In genomic region chr9:112218908-112219307, GRCh38 we compare ENCODE assay signal across 10 cellular contexts. TPM values are rescaled to one million over a fixed set of nuclear protein-coding genes. Genes with fewer than 3 reads are reported as not detected.
A peak's percentile ranks its signal among the peaks of the same experiment; 100 is the strongest.
DNase-seq lines count a peak whose midpoint lies in the region; ATAC-seq and TF ChIP-seq lines count a peak whose summit lies in the region.
"Had no signal": no experiment of that assay in that cellular context is flagged by ENCODE, and none has a peak within 500 bp of the region (broad histone marks: within the 10 kb centered on the region; RNA-seq: fewer than 3 reads in every experiment).

No MANE protein-coding gene starts in this region.

- no peak overlapping the region for H3K4me3 Mint-ChIP-seq in activated T-helper 2 cell treated with anti-CD3 and anti-CD28 coated beads, Interferon-gamma antibody, Interleukin-2, Interleukin-4, amounts not matched to agents 10 μg/mL and 5 μg/mL and 100 μg/mL, durations not matched to agents 14 hours and 24 hours and 36 hours (ENCODE audit: low read depth)
- H3K4me3 Mint-ChIP-seq: mesothelial cell of epicardium had no signal

- no peaks in the 10 kb centered on the region for H3K27me3 ChIP-seq in foreskin keratinocyte

- peaks cover 58% of the 10 kb centered on the region for H3K36me3 Mint-ChIP-seq in activated T-helper 2 cell treated with anti-CD3 and anti-CD28 coated beads, Interferon-gamma antibody, Interleukin-2, Interleukin-4, amounts not matched to agents 10 μg/mL and 5 μg/mL and 100 μg/mL, durations not matched to agents 14 hours and 24 hours and 36 hours (ENCODE audit: low read depth)

- no peaks in the 10 kb centered on the region for H3K9me3 Mint-ChIP-seq in activated T-helper 2 cell treated with anti-CD3 and anti-CD28 coated beads, Interferon-gamma antibody, Interleukin-2, Interleukin-4, amounts not matched to agents 10 μg/mL and 5 μg/mL and 100 μg/mL, durations not matched to agents 14 hours and 24 hours and 36 hours
- H3K9me3 Mint-ChIP-seq: mesothelial cell of epicardium had no signal

- peaks cover 35% of the 10 kb centered on the region for H3K4me1 Mint-ChIP-seq in activated T-helper 2 cell treated with anti-CD3 and anti-CD28 coated beads, Interferon-gamma antibody, Interleukin-2, Interleukin-4, amounts not matched to agents 10 μg/mL and 5 μg/mL and 100 μg/mL, durations not matched to agents 14 hours and 24 hours and 36 hours (ENCODE audit: low read depth)

- intact Hi-C loops in activated T-helper 2 cell treated with anti-CD3 and anti-CD28 coated beads, Interferon-gamma antibody, Interleukin-2, Interleukin-4, amounts not matched to agents 10 μg/mL and 5 μg/mL and 100 μg/mL, durations not matched to agents 14 hours and 24 hours and 36 hours (cut with micrococcal nuclease): loop anchor here (1.0 to 5.0 kb wide), 7 partner anchors 30 to 187 kb away; partner anchors contain the start of gene PTBP3

- in situ Hi-C loops in GM13977 (cut with MboI; ENCODE audit: low pct_unique_long_range_greater_than_20kb, low sequenced_read_pairs, unreplicated experiment): no loop called here

- TF ChIP-seq CTCF in GM13977 (IDR thresholded peaks at IDR 0.05; ENCODE audit: extremely low read depth, insufficient read depth, missing control alignments): no peak
- no peak for TF ChIP-seq CTCF in foreskin keratinocyte (conservative IDR thresholded peaks at IDR 0.05)

- no peaks in the 10 kb centered on the region for H3K27me3 Mint-ChIP-seq in activated T-helper 2 cell treated with anti-CD3 and anti-CD28 coated beads, Interferon-gamma antibody, Interleukin-2, Interleukin-4, amounts not matched to agents 10 μg/mL and 5 μg/mL and 100 μg/mL, durations not matched to agents 14 hours and 24 hours and 36 hours (ENCODE audit: low read depth)

- peak overlapping the region; percentile 80 for H3K27ac Mint-ChIP-seq in activated T-helper 2 cell treated with anti-CD3 and anti-CD28 coated beads, Interferon-gamma antibody, Interleukin-2, Interleukin-4, amounts not matched to agents 10 μg/mL and 5 μg/mL and 100 μg/mL, durations not matched to agents 14 hours and 24 hours and 36 hours
- H3K27ac Mint-ChIP-seq: mesothelial cell of epicardium had no signal

- peaks cover 2% of the 10 kb centered on the region for H3K4me1 ChIP-seq in foreskin keratinocyte

- no peak overlapping the region for H3K27ac ChIP-seq in foreskin keratinocyte

- DNase-seq in GM13977 (ENCODE audit: low spot score) (peak; percentile 58), foreskin keratinocyte (no peak), NCI-H1417 (lab: John Stamatoyannopoulos, UW) (no peak), cortex of kidney (lab: John Stamatoyannopoulos, UW) (no peak), NCI-H187 treated with DMSO at 0.1 percent for 48 hours (lab: John Stamatoyannopoulos, UW) (no peak)
- peak; percentile 13 for DNase-seq in activated T-helper 2 cell treated with anti-CD3 and anti-CD28 coated beads, Interferon-gamma antibody, Interleukin-2, Interleukin-4, amounts not matched to agents 10 μg/mL and 5 μg/mL and 100 μg/mL, durations not matched to agents 14 hours and 24 hours and 36 hours (ENCODE audit: low spot score)
- DNase-seq: NCI-H2171 treated with DMSO at 0.1 percent for 48 hours had no signal

- ATAC-seq in GM19463 (IDR thresholded peaks at IDR 0.05; ENCODE audit: unreplicated experiment) (peak; percentile 98), HG03103 (IDR thresholded peaks at IDR 0.05; ENCODE audit: low read depth, unreplicated experiment) (peak; percentile 88), foreskin keratinocyte (no peak)

RNA-seq across cellular contexts. Expression of gene SUSD1, which starts 43.8 kb away (rescaled TPM):
- 6.4 and 7.6 TPM in 2 replicates for total RNA-seq in activated T-helper 2 cell treated with anti-CD3 and anti-CD28 coated beads, Interferon-gamma antibody, Interleukin-2, Interleukin-4, amounts not matched to agents 10 μg/mL and 5 μg/mL and 100 μg/mL, durations not matched to agents 14 hours and 24 hours and 36 hours
- 2.5 and 3.2 TPM in 2 replicates for total RNA-seq in foreskin keratinocyte
- polyA plus RNA-seq in foreskin keratinocyte: 1.1 and 1.9 TPM in 2 replicates

Comparison
In these comparisons a context has a peak if more than half of its experiments do, and no peak if none do; other contexts are left out.
1. DNase-seq: peak in GM13977 (single experiment) and activated T-helper 2 cell treated with anti-CD3 and anti-CD28 coated beads, Interferon-gamma antibody, Interleukin-2, Interleukin-4, amounts not matched to agents 10 μg/mL and 5 μg/mL and 100 μg/mL, durations not matched to agents 14 hours and 24 hours and 36 hours (single experiment); none in foreskin keratinocyte (0 of 2), NCI-H1417 (0 of 3), cortex of kidney (single experiment) and NCI-H187 treated with DMSO at 0.1 percent for 48 hours (single experiment).